ENCODE assay signal across 11 cellular contexts in the genomic region with DNA sequence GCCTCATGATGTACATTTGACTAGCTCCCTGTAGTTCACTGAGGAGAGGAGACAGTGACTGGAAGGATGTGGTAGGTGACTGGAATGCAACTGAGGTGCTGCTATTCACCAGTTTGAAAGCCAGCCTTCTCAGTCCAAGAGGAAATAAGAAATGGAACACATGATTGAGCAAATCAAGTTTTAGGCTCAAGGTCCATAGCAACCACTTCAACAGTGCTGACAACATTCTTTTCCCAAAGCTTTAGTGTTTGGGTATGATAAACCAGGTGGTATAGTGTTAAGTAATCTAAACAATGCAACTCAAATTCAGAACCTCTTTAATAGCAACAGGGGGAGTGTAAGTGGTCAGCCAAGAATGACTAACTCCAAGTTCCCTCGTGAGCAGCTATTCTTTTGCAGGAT. TPM values are rescaled to one million over a fixed set of nuclear protein-coding genes. Genes with fewer than 3 reads are reported as not detected.
DNase-seq lines count a peak whose midpoint lies in the region; ATAC-seq and TF ChIP-seq lines count a peak whose summit lies in the region.
"Had no signal": no experiment of that assay in that cellular context is flagged by ENCODE, and none has a peak within 500 bp of the region (broad histone marks: within the 10 kb centered on the region; RNA-seq: fewer than 3 reads in every experiment).

No MANE protein-coding gene starts in this region.

- CTCF ChIA-PET in WTC11 (lab: Charles Lee): interaction anchor here (0.8 to 1.6 kb wide), 3 partner anchors 31 to 58 kb away, joined by 3 to 5 read pairs (median 5); partner anchors contain the start of gene LPIN3

- intact Hi-C loops in Right ventricle myocardium superior (cut with DNase I): no loop called here
- intact Hi-C loops in sciatic nerve (cut with DNase I): no loop called here

- peaks cover 15% of the 10 kb centered on the region for H3K4me1 Mint-ChIP-seq in WTC11

- H3K9me3 Mint-ChIP-seq in WTC11: peaks cover 4% of the 10 kb centered on the region; the same call in 1 of the 2 replicates

- no peaks in the 10 kb centered on the region for H3K27me3 Mint-ChIP-seq in WTC11 (ENCODE audit: low read depth)
- H3K27me3 Mint-ChIP-seq: progenitor cell of endocrine pancreas had no signal

- POLR2A ChIA-PET in WTC11 (lab: Charles Lee): no interaction called here

- peak; percentile 67 for ATAC-seq in WTC11
- ATAC-seq in Right ventricle myocardium superior (ENCODE audit: poor library complexity): peak; percentile 33
- ATAC-seq in sciatic nerve: peak; percentile 35
- no peak for ATAC-seq in HG02678 (IDR thresholded peaks at IDR 0.05; ENCODE audit: unreplicated experiment)

- H3K36me3 Mint-ChIP-seq in WTC11: no peaks in the 10 kb centered on the region

- no peak overlapping the region for H3K4me3 Mint-ChIP-seq in WTC11

- H3K27ac Mint-ChIP-seq in WTC11: no peak overlapping the region
- H3K27ac Mint-ChIP-seq: progenitor cell of endocrine pancreas had no signal

- no peak for TF ChIP-seq CTCF in WTC11 (IDR thresholded peaks at IDR 0.05)

- DNase-seq in GM04503 (ENCODE audit: low read depth) (peak; percentile 74), WTC11 (ENCODE audit: low spot score) (no peak), Right ventricle myocardium superior (no peak), sciatic nerve (ENCODE audit: low spot score) (no peak), NCI-H748 (lab: John Stamatoyannopoulos, UW; ENCODE audit: unreplicated experiment) (no peak), HuH-7.5 (ENCODE audit: low spot score) (no peak), SHP77 (lab: John Stamatoyannopoulos, UW) (no peak)
- DNase-seq: substantia nigra had no signal

TF ChIP-seq in WTC11, 78 proteins besides CTCF, POLR2A, EP300 and RAD21 (continues in another document):
- TF ChIP-seq, protein P1, sequence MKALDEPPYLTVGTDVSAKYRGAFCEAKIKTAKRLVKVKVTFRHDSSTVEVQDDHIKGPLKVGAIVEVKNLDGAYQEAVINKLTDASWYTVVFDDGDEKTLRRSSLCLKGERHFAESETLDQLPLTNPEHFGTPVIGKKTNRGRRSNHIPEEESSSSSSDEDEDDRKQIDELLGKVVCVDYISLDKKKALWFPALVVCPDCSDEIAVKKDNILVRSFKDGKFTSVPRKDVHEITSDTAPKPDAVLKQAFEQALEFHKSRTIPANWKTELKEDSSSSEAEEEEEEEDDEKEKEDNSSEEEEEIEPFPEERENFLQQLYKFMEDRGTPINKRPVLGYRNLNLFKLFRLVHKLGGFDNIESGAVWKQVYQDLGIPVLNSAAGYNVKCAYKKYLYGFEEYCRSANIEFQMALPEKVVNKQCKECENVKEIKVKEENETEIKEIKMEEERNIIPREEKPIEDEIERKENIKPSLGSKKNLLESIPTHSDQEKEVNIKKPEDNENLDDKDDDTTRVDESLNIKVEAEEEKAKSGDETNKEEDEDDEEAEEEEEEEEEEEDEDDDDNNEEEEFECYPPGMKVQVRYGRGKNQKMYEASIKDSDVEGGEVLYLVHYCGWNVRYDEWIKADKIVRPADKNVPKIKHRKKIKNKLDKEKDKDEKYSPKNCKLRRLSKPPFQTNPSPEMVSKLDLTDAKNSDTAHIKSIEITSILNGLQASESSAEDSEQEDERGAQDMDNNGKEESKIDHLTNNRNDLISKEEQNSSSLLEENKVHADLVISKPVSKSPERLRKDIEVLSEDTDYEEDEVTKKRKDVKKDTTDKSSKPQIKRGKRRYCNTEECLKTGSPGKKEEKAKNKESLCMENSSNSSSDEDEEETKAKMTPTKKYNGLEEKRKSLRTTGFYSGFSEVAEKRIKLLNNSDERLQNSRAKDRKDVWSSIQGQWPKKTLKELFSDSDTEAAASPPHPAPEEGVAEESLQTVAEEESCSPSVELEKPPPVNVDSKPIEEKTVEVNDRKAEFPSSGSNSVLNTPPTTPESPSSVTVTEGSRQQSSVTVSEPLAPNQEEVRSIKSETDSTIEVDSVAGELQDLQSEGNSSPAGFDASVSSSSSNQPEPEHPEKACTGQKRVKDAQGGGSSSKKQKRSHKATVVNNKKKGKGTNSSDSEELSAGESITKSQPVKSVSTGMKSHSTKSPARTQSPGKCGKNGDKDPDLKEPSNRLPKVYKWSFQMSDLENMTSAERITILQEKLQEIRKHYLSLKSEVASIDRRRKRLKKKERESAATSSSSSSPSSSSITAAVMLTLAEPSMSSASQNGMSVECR (CRISPR knock-in tag; IDR thresholded peaks at IDR 0.05; ENCODE audit: borderline replicate concordance): no peak
- TF ChIP-seq SP1 (CRISPR knock-in tag; conservative IDR thresholded peaks at IDR 0.05) (no peak), STAT6 (CRISPR knock-in tag; conservative IDR thresholded peaks at IDR 0.05; ENCODE audit: low read depth) (no peak), ZNF219 (CRISPR knock-in tag; IDR thresholded peaks at IDR 0.05; ENCODE audit: borderline replicate concordance) (no peak), ZNF396 (CRISPR knock-in tag; IDR thresholded peaks at IDR 0.05; ENCODE audit: borderline replicate concordance) (no peak), NFE2L1 (CRISPR knock-in tag; IDR thresholded peaks at IDR 0.05) (no peak), ZNF138 (CRISPR knock-in tag; conservative IDR thresholded peaks at IDR 0.05) (no peak), ZNF423 (CRISPR knock-in tag; IDR thresholded peaks at IDR 0.05) (no peak), SMAD4 (CRISPR knock-in tag; IDR thresholded peaks at IDR 0.05) (no peak), ZSCAN18 (CRISPR knock-in tag; IDR thresholded peaks at IDR 0.05) (no peak), NR1H2 (CRISPR knock-in tag; IDR thresholded peaks at IDR 0.05) (no peak)
- TF ChIP-seq, protein P2, sequence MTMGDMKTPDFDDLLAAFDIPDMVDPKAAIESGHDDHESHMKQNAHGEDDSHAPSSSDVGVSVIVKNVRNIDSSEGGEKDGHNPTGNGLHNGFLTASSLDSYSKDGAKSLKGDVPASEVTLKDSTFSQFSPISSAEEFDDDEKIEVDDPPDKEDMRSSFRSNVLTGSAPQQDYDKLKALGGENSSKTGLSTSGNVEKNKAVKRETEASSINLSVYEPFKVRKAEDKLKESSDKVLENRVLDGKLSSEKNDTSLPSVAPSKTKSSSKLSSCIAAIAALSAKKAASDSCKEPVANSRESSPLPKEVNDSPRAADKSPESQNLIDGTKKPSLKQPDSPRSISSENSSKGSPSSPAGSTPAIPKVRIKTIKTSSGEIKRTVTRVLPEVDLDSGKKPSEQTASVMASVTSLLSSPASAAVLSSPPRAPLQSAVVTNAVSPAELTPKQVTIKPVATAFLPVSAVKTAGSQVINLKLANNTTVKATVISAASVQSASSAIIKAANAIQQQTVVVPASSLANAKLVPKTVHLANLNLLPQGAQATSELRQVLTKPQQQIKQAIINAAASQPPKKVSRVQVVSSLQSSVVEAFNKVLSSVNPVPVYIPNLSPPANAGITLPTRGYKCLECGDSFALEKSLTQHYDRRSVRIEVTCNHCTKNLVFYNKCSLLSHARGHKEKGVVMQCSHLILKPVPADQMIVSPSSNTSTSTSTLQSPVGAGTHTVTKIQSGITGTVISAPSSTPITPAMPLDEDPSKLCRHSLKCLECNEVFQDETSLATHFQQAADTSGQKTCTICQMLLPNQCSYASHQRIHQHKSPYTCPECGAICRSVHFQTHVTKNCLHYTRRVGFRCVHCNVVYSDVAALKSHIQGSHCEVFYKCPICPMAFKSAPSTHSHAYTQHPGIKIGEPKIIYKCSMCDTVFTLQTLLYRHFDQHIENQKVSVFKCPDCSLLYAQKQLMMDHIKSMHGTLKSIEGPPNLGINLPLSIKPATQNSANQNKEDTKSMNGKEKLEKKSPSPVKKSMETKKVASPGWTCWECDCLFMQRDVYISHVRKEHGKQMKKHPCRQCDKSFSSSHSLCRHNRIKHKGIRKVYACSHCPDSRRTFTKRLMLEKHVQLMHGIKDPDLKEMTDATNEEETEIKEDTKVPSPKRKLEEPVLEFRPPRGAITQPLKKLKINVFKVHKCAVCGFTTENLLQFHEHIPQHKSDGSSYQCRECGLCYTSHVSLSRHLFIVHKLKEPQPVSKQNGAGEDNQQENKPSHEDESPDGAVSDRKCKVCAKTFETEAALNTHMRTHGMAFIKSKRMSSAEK (CRISPR knock-in tag; IDR thresholded peaks at IDR 0.05; ENCODE audit: borderline replicate concordance): no peak

RNA-seq across cellular contexts. Expression of gene ZHX3, which starts 9.2 kb away (rescaled TPM):
- total RNA-seq in WTC11 (2021) (7.5 to 9.6 TPM (median 8.6 TPM) in 3 replicates), Right ventricle myocardium superior (31.7 TPM), sciatic nerve (39.7 TPM)

RNA-seq across cellular contexts. Expression of gene LPIN3, which starts 32.3 kb away (rescaled TPM):
- total RNA-seq in WTC11 (2021): 7.9 to 8.5 TPM (median 8.2 TPM) in 3 replicates
- 18.6 TPM for total RNA-seq in Right ventricle myocardium superior
- 12.9 TPM for total RNA-seq in sciatic nerve

RNA-seq across cellular contexts. Expression of gene EMILIN3, which starts 58.3 kb away (rescaled TPM):
- total RNA-seq in WTC11 (2021): 5.5 to 6.0 TPM (median 5.8 TPM) in 3 replicates
- 5.6 TPM for total RNA-seq in Right ventricle myocardium superior
- 9.9 TPM for total RNA-seq in sciatic nerve
- total RNA-seq: OCI-LY7 had no signal
